Comparison of ENCODE assay signal across 11 cellular contexts in the genomic region with DNA sequence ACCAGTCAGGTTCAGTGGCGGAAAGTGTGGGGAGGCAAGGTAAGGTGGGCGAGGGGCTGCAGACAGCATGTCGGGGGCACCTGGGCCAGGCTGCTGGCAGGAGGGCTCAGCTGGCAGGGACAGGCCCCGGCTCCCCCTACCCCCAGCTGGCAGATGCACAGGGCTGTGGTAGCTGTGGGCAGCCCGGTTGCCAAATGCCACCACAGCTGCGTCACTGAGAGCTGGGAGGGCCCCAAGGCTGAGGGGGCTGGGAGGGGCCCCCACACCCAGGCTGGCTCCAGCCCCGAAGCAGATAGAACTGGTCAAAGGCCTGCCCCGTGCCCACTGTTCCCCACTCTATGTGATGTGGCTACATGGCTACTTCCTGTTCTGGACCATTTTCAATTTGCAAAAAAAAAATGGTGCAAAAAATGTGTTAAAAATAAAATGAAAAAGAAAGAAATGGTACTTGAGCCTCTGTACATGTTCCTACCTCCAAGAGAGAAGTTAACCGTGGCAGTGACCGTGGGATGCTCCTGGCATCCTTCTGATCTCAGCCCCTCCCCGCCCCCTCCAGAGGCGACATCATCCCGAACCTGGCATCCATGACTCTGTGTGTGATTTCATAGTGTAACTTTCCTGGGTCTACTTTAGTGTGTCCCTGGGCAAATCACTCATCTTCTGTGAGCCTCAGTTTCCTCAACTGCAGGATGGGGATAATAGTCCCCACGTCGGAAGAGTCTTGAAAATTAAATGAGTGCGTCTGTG.
DNase-seq lines count a peak whose midpoint lies in the region; ATAC-seq, FAIRE-seq and TF ChIP-seq lines count a peak whose summit lies in the region.
"Had no signal": no experiment of that assay in that cellular context is flagged by ENCODE, and none has a peak within 500 bp of the region (broad histone marks: within the 10 kb centered on the region; RNA-seq: fewer than 3 reads in every experiment).

No MANE protein-coding gene starts in this region.

- CTCF ChIA-PET in K562 (lab: Yijun Ruan, JAX; ENCODE audit: low intra/inter-chr PET ratio) (no interaction called here), Calu3 (lab: Charles Lee) (interaction anchor here (0.6 kb wide), 1 partner anchor 240 kb away, joined by 3 read pairs; no protein-coding TSS in a partner anchor)

- H4K20me1 ChIP-seq in K562 (replicated peaks; ENCODE audit: control insufficient read depth, insufficient read depth, low read length): no peaks in the 10 kb centered on the region
- H4K20me1 ChIP-seq in osteoblast (ENCODE audit: insufficient read depth, low read length): no peaks in the 10 kb centered on the region

- H3K4me2 ChIP-seq in K562 (ENCODE audit: insufficient read depth, low read length) (no peak overlapping the region), osteoblast (ENCODE audit: insufficient read depth, low read length) (peak overlapping the region; percentile 66)

- no peak overlapping the region for H3K4me3 ChIP-seq in AG10803 (ENCODE audit: low read length)
- no peak overlapping the region for H3K4me3 ChIP-seq in K562
- no peak overlapping the region for H3K4me3 ChIP-seq in osteoblast (ENCODE audit: insufficient read depth, low read length)
- no peak overlapping the region for H3K4me3 ChIP-seq in prostate gland

- intact Hi-C loops in K562 (cut with micrococcal nuclease) (no loop called here), Calu3 (cut with micrococcal nuclease; ENCODE audit: unreplicated experiment) (no loop called here), prostate gland (cut with DNase I) (no loop called here)

- no peak for TF ChIP-seq POLR2A in K562 (conservative IDR thresholded peaks at IDR 0.05)
- TF ChIP-seq POLR2A in prostate gland (IDR thresholded peaks at IDR 0.05): no peak

- no TSS peak for BruUV-seq in K562 (replicated peaks; lab: Mats Ljungman, UMichigan)
- no TSS peak for BruUV-seq in Calu3 (replicated peaks; lab: Mats Ljungman, UMichigan)

- H2AFZ ChIP-seq in K562 (ENCODE audit: low read depth, low read length): no peak overlapping the region
- peak overlapping the region; percentile 69 for H2AFZ ChIP-seq in osteoblast (ENCODE audit: low read length)

- H3K4me1 ChIP-seq in K562 (replicated peaks in 1 of 2; ENCODE audit: control insufficient read depth in 2 of 2, insufficient read depth in 2 of 2, low read length in 2 of 2) (peaks cover 0 to 27% of the 10 kb centered on the region in 2 experiments; a peak in 3 of 5 replicates), osteoblast (ENCODE audit: insufficient read depth, low read length) (peaks cover 24% of the 10 kb centered on the region), prostate gland (replicated peaks) (no peaks in the 10 kb centered on the region)

- H3K9me3 Mint-ChIP-seq in Calu3 (ENCODE audit: low read depth, unreplicated experiment): no peaks in the 10 kb centered on the region

- no peak overlapping the region for H3K27ac Mint-ChIP-seq in Calu3 (ENCODE audit: unreplicated experiment)

- 12% methylated on average over 12 of the region's 16 CpGs for WGBS in K562 (ENCODE audit: insufficient coverage, low coverage, missing lambda C conversion rate)
- WGBS in prostate gland: 53% methylated on average over 16 of the region's 16 CpGs

- no peak for TF ChIP-seq RAD21 in K562 (CRISPR knock-in tag; conservative IDR thresholded peaks at IDR 0.05 in 1 of 2, IDR thresholded peaks at IDR 0.05 in 1 of 2)

- H3K36me3 ChIP-seq in K562 (ENCODE audit: control insufficient read depth, insufficient read depth, low read length) (no peaks in the 10 kb centered on the region), osteoblast (ENCODE audit: insufficient read depth, low read length) (no peaks in the 10 kb centered on the region), prostate gland (no peaks in the 10 kb centered on the region)

- H3K27me3 Mint-ChIP-seq in Calu3 (ENCODE audit: unreplicated experiment): peaks cover 19% of the 10 kb centered on the region

- H3K27me3 ChIP-seq in K562 (ENCODE audit: control insufficient read depth in 2 of 2, insufficient read depth in 2 of 2, low read length in 2 of 2): peaks cover 0 to 5% of the 10 kb centered on the region in 2 experiments; a peak in 1 of 5 replicates
- no peaks in the 10 kb centered on the region for H3K27me3 ChIP-seq in osteoblast (ENCODE audit: insufficient read depth, low read length)
- no peaks in the 10 kb centered on the region for H3K27me3 ChIP-seq in prostate gland (replicated peaks; ENCODE audit: insufficient read depth)

- no peak overlapping the region for H3K27ac ChIP-seq in K562 (ENCODE audit: extremely low read depth, low read depth, low read length)
- peak overlapping the region; percentile 78 for H3K27ac ChIP-seq in osteoblast (ENCODE audit: low read depth, low read length)
- H3K27ac ChIP-seq in prostate gland: no peak overlapping the region

- in situ Hi-C loops in K562 (cut with MboI): no loop called here

- POLR2A ChIA-PET in K562 (lab: Yijun Ruan, JAX): interaction anchor here (0.6 to 1.4 kb wide), 2 partner anchors 62 to 402 kb away, joined by 3 to 7 read pairs; no protein-coding TSS in a partner anchor

- H3K36me3 Mint-ChIP-seq in Calu3 (ENCODE audit: insufficient read depth, unreplicated experiment): no peaks in the 10 kb centered on the region
- H3K36me3 Mint-ChIP-seq: brain had no signal

- TF ChIP-seq EP300 in K562 (IDR thresholded peaks at IDR 0.05; ENCODE audit: low read length): no peak

- peak; percentile 79 for DNase-seq in AG10803 (ENCODE audit: low read depth)
- DNase-seq in NCI-H226: peak; percentile 19
- DNase-seq in K562 (ENCODE audit: extremely low read depth in 1 of 4, low spot score in 3 of 4): no peak
- peak; percentile 94 for DNase-seq in osteoblast (ENCODE audit: insufficient read length, low spot score, missing footprints)
- DNase-seq in Calu3: no peak
- no peak for DNase-seq in prostate gland (ENCODE audit: low spot score)
- DNase-seq in islet precursor cell: no peak
- no peak for DNase-seq in left lobe of liver (ENCODE audit: low spot score)
- DNase-seq: SW 1271 had no signal

- no peaks in the 10 kb centered on the region for H3K9me1 ChIP-seq in K562 (ENCODE audit: control insufficient read depth, insufficient read depth, low read length)

- no peaks in the 10 kb centered on the region for H3K4me1 Mint-ChIP-seq in Calu3 (ENCODE audit: low read depth, unreplicated experiment)

- no peak for FAIRE-seq in K562 (lab: Jason Lieb, UNC)
- FAIRE-seq: islet of Langerhans had no signal

- no peak overlapping the region for H3K9ac ChIP-seq in K562 (ENCODE audit: insufficient read depth in 1 of 2, low read depth in 2 of 2, low read length in 2 of 2)

- H3K4me3 Mint-ChIP-seq in Calu3 (ENCODE audit: low read depth, unreplicated experiment): no peak overlapping the region
- H3K4me3 Mint-ChIP-seq: brain had no signal

- H3K79me2 ChIP-seq in K562 (ENCODE audit: control insufficient read depth, insufficient read depth, low read length): no peaks in the 10 kb centered on the region
- H3K79me2 ChIP-seq in osteoblast (ENCODE audit: insufficient read depth, low read length): no peaks in the 10 kb centered on the region

- TF ChIP-seq CTCF in AG10803 (conservative IDR thresholded peaks at IDR 0.05; ENCODE audit: low read length) (no peak), K562 (IDR thresholded peaks at IDR 0.05 in 2 of 3, conservative IDR thresholded peaks at IDR 0.05 in 1 of 3; ENCODE audit: insufficient read depth in 2 of 3, low read depth in 1 of 3, low read length in 3 of 3) (no peak), osteoblast (IDR thresholded peaks at IDR 0.05; ENCODE audit: extremely low read depth, low read depth, low read length) (no peak), Calu3 (IDR thresholded peaks at IDR 0.05; ENCODE audit: unreplicated experiment) (no peak), prostate gland (IDR thresholded peaks at IDR 0.05) (no peak)

- no peaks in the 10 kb centered on the region for H3K9me3 ChIP-seq in K562 (replicated peaks; ENCODE audit: control insufficient read depth, insufficient read depth, low read depth, low read length)
- no peaks in the 10 kb centered on the region for H3K9me3 ChIP-seq in osteoblast (ENCODE audit: low read depth, low read length)
- H3K9me3 ChIP-seq in prostate gland: no peaks in the 10 kb centered on the region

- ATAC-seq in K562 (no peak), left lobe of liver (no peak)

TF ChIP-seq in K562, 482 proteins besides CTCF, POLR2A, EP300 and RAD21:
- TF ChIP-seq RBM25 (IDR thresholded peaks at IDR 0.05; ENCODE audit: low read depth, low read length, severe bottlenecking): peak; percentile 8
- TF ChIP-seq KLF1 (tag; IDR thresholded peaks at IDR 0.05): no peak

Comparison
In these comparisons a context has a peak if more than half of its experiments do, and no peak if none do; other contexts are left out.
1. DNase-seq: peak in AG10803 (single experiment), NCI-H226 (single experiment) and osteoblast (single experiment); none in K562 (0 of 4), Calu3 (single experiment), prostate gland (single experiment), islet precursor cell (single experiment) and left lobe of liver (single experiment).